Comparison of ENCODE assay signal across 8 cellular contexts in the genomic region with DNA sequence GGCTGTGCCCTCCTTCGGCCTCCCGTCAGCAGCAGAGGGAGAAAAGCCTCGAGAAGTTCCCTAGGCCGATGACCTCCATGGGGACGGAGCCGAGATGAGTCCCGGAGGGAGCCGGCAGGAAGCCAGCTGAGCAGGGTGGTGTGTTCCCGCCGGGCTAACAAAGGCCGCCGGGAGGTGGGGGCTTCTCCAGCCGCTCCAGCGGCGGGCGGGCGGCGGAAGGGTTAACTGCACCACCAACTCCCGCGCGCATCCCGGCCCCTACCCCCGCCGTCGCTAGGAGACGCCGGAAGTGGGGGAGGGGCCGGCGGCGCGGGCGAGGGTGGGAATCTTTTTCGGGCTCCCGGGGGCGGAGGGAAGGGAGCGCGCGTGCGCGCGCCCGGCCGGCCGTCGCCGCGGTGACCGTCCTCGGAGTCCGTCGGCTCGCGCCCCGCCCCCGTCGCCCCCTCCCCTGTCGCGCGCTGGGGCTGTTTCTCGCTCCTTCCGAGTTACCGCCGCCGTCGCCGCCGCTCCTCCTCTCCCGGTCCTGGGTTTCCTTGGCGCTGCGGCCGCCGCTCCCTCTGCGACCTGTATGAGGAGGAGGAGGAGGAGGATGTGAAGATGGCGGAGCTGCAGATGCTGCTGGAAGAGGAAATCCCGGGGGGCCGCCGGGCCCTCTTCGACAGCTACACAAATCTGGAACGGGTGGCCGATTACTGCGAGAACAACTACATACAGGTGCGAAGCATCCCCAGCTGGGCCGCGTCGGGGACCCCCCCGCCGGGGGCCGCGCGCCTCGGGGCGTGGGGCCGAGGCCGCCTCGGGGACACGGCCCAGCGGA. TPM values are rescaled to one million over a fixed set of nuclear protein-coding genes. Genes with fewer than 3 reads are reported as not detected.
A peak's percentile ranks its signal among the peaks of the same experiment; 100 is the strongest.
DNase-seq lines count a peak whose midpoint lies in the region; ATAC-seq and TF ChIP-seq lines count a peak whose summit lies in the region.

TSS of gene ABI2 (plus strand) at position 477 of the 817 bp plus-strand sequence. CDS start at position 598, 121 bp downstream.

- H3K9ac ChIP-seq in colonic mucosa (ENCODE audit: low read depth in 2 of 2, low read length in 2 of 2), result peak within 1 kb of the TSS; percentile 80 to 85

- no peaks in the 10 kb centered on the region for H3K27me3 ChIP-seq in colonic mucosa
- H3K27me3 ChIP-seq in layer of hippocampus (ENCODE audit: control insufficient read depth, insufficient read depth, low read length), result no peaks in the 10 kb centered on the region

- no peak for TF ChIP-seq CTCF in colonic mucosa (IDR thresholded peaks at IDR 0.05)

- peak; percentile 86 for DNase-seq in ACHN
- peak; percentile 74 to 92 for DNase-seq in NCI-H446 (lab: John Stamatoyannopoulos, UW)
- peak; percentile 59 to 66 for DNase-seq in activated CD4-positive, alpha-beta T cell treated with anti-CD3 and anti-CD28 coated beads for 4 hours
- DNase-seq in colonic mucosa, result peak; percentile 87
- DNase-seq in stimulated activated CD4-positive, alpha-beta T cell treated with anti-CD3 and anti-CD28 coated beads, Interleukin-1b, Interleukin-23, amount 100 ng/mL, for 24 hours (ENCODE audit: low read depth in 4 of 4, low spot score in 1 of 4), result peak; percentile 26 to 72 (median 52)

- no peaks in the 10 kb centered on the region for H3K36me3 ChIP-seq in colonic mucosa

- peak within 1 kb of the TSS; percentile 71 for H3K27ac ChIP-seq in colonic mucosa
- peak within 1 kb of the TSS; percentile 86 for H3K27ac ChIP-seq in layer of hippocampus (ENCODE audit: low read depth, low read length)

- in situ Hi-C loops in ACHN (cut with HindIII; ENCODE audit: low pct_ligation_motif_present, low pct_unique_long_range_greater_than_20kb, low sequenced_read_pairs), result no loop called here

- ATAC-seq in GM18868 (IDR thresholded peaks at IDR 0.05; ENCODE audit: unreplicated experiment) (peak; percentile 63), HG03135 (IDR thresholded peaks at IDR 0.05; ENCODE audit: unreplicated experiment) (peak; percentile 54)

- peak within 1 kb of the TSS; percentile 98 for H3K4me3 ChIP-seq in colonic mucosa

- no peaks in the 10 kb centered on the region for H3K9me3 ChIP-seq in colonic mucosa

- no peaks in the 10 kb centered on the region for H3K4me1 ChIP-seq in colonic mucosa

- intact Hi-C loops in colonic mucosa (cut with DNase I), result no loop called here

RNA-seq across cellular contexts. Expression of gene ABI2, which starts in this region (rescaled TPM):
- total RNA-seq in colonic mucosa, result 10 to 100 TPM; 23.8 to 24.5 TPM

Comparison
In these comparisons a context has a peak if more than half of its experiments do, and no peak if none do; other contexts are left out.
1. Peak in every context shown above with its lines: DNase-seq, ATAC-seq, H3K4me3 ChIP-seq and H3K27ac ChIP-seq.